ENCODE assay signal across 1 cellular context in genomic region chr11:61635787-61636186, GRCh38.
TF ChIP-seq lines count a peak whose summit lies in the region.

No MANE protein-coding gene starts in this region.

TF ChIP-seq in K562, 482 proteins besides CTCF, POLR2A, EP300 and RAD21:
- TF ChIP-seq ZNF263 (CRISPR knock-in tag; IDR thresholded peaks at IDR 0.05; ENCODE audit: borderline replicate concordance) (peak; percentile 72; the same call in 1 of the 2 replicates), FOXM1 (IDR thresholded peaks at IDR 0.05; ENCODE audit: low read depth) (no peak), FOXM1 (CRISPR knock-in tag; IDR thresholded peaks at IDR 0.05; ENCODE audit: low read depth) (no peak), LARP7 (IDR thresholded peaks at IDR 0.05) (no peak), ZNF583 (CRISPR knock-in tag; IDR thresholded peaks at IDR 0.05) (no peak), THRAP3 (IDR thresholded peaks at IDR 0.05; ENCODE audit: borderline replicate concordance) (no peak), ARID3B (CRISPR knock-in tag; IDR thresholded peaks at IDR 0.05; ENCODE audit: borderline replicate concordance) (no peak), POLR2G (IDR thresholded peaks at IDR 0.05; ENCODE audit: low read depth, low read length) (no peak)
